Comparison of ENCODE assay signal across 12 cellular contexts in genomic region chr9:34653131-34653530, GRCh38. TPM values are rescaled to one million over a fixed set of nuclear protein-coding genes. Genes with fewer than 3 reads are reported as not detected.
DNase-seq lines count a peak whose midpoint lies in the region; ATAC-seq, FAIRE-seq and TF ChIP-seq lines count a peak whose summit lies in the region.
"Had no signal": no experiment of that assay in that cellular context is flagged by ENCODE, and none has a peak within 500 bp of the region (broad histone marks: within the 10 kb centered on the region; RNA-seq: fewer than 3 reads in every experiment).

No MANE protein-coding gene starts in this region.

- H3K27ac Mint-ChIP-seq in Caco-2 (ENCODE audit: unreplicated experiment): peak overlapping the region; percentile 62

- peaks cover 21% of the 10 kb centered on the region for H3K4me1 Mint-ChIP-seq in Caco-2 (ENCODE audit: low read depth, unreplicated experiment)

- H3K27ac ChIP-seq in WERI-Rb-1 (peak overlapping the region; percentile 81), left ventricle myocardium inferior (replicated peaks) (peak overlapping the region; percentile 93), skeletal muscle tissue (ENCODE audit: low read depth, low read length) (peak overlapping the region; percentile 72)

- peak overlapping the region; percentile 80 to 92 (median 85) for H3K9ac ChIP-seq in skeletal muscle tissue (ENCODE audit: low read depth in 1 of 3, low read length in 3 of 3)

- H3K36me3 Mint-ChIP-seq in Caco-2 (ENCODE audit: insufficient read depth, unreplicated experiment): peaks cover 26% of the 10 kb centered on the region

- no peaks in the 10 kb centered on the region for H3K27me3 Mint-ChIP-seq in Caco-2 (ENCODE audit: insufficient read depth, unreplicated experiment)
- H3K27me3 Mint-ChIP-seq: IgD-negative memory B cell had no signal

- no peak for FAIRE-seq in RCC 7860 (lab: Jason Lieb, UNC)

- POLR2A ChIA-PET in Caco-2 (lab: Charles Lee): interaction anchor here (2.6 kb wide), 1 partner anchor 16 kb away, joined by 11 read pairs; the partner anchor contains the start of gene SIGMAR1

- CTCF ChIA-PET in Caco-2 (lab: Charles Lee): no interaction called here

- H3K4me3 ChIP-seq in Caco-2 (ENCODE audit: low read depth, low read length) (no peak overlapping the region), WERI-Rb-1 (ENCODE audit: low read depth, low read length) (no peak overlapping the region), left ventricle myocardium inferior (peak overlapping the region; percentile 72), skeletal muscle tissue (ENCODE audit: low read length in 3 of 3) (peak overlapping the region; percentile 34 to 96 (median 88))

- no peaks in the 10 kb centered on the region for H3K27me3 ChIP-seq in Caco-2 (replicated peaks; ENCODE audit: control insufficient read depth, insufficient read depth, low read length)
- no peaks in the 10 kb centered on the region for H3K27me3 ChIP-seq in WERI-Rb-1 (ENCODE audit: insufficient read depth, low read depth, severe bottlenecking)
- H3K27me3 ChIP-seq in left ventricle myocardium inferior (ENCODE audit: low read depth): no peaks in the 10 kb centered on the region
- no peaks in the 10 kb centered on the region for H3K27me3 ChIP-seq in skeletal muscle tissue (ENCODE audit: control insufficient read depth in 3 of 3, insufficient read depth in 3 of 3, low read length in 3 of 3)

- H3K9me3 Mint-ChIP-seq in Caco-2 (ENCODE audit: unreplicated experiment): no peaks in the 10 kb centered on the region
- H3K9me3 Mint-ChIP-seq: IgD-negative memory B cell had no signal

- H3K9me3 ChIP-seq in Caco-2 (no peaks in the 10 kb centered on the region), WERI-Rb-1 (ENCODE audit: severe bottlenecking) (no peaks in the 10 kb centered on the region), left ventricle myocardium inferior (replicated peaks) (no peaks in the 10 kb centered on the region), skeletal muscle tissue (ENCODE audit: control insufficient read depth in 3 of 3, low read length in 3 of 3) (no peaks in the 10 kb centered on the region)

- H3K36me3 ChIP-seq in Caco-2 (ENCODE audit: control insufficient read depth, insufficient read depth, low read length) (no peaks in the 10 kb centered on the region), WERI-Rb-1 (peaks cover 15% of the 10 kb centered on the region), left ventricle myocardium inferior (peaks cover 28% of the 10 kb centered on the region), skeletal muscle tissue (ENCODE audit: control insufficient read depth in 3 of 3, insufficient read depth in 3 of 3, low read length in 3 of 3) (peaks cover 18 to 33% (median 30%) of the 10 kb centered on the region in 3 donors)

- H3K4me3 Mint-ChIP-seq in Caco-2 (ENCODE audit: unreplicated experiment): peak overlapping the region; percentile 66
- H3K4me3 Mint-ChIP-seq: IgD-negative memory B cell had no signal

- H3K4me1 ChIP-seq in Caco-2: peaks cover 23% of the 10 kb centered on the region
- H3K4me1 ChIP-seq in left ventricle myocardium inferior: peaks cover 74% of the 10 kb centered on the region
- peaks cover 44 to 61% (median 54%) of the 10 kb centered on the region in 3 donors for H3K4me1 ChIP-seq in skeletal muscle tissue (ENCODE audit: control insufficient read depth in 3 of 3, insufficient read depth in 3 of 3, low read length in 3 of 3)

- DNase-seq in Caco-2: no peak
- DNase-seq in WERI-Rb-1: no peak
- DNase-seq in left ventricle myocardium inferior: no peak
- DNase-seq in RCC 7860 (ENCODE audit: low spot score): no peak
- no peak for DNase-seq in stimulated activated CD4-positive, alpha-beta T cell treated with anti-CD3 and anti-CD28 coated beads, Interleukin-4, amount 100 ng/mL, for 4 hours

- no TSS peak for BruUV-seq in Caco-2 (replicated peaks; lab: Mats Ljungman, UMichigan)

- no peak for TF ChIP-seq CTCF in Caco-2 (IDR thresholded peaks at IDR 0.05; ENCODE audit: insufficient read depth in 1 of 2, low read depth in 1 of 2, low read length in 1 of 2, severe bottlenecking in 1 of 2, unreplicated experiment in 1 of 2)
- TF ChIP-seq CTCF in WERI-Rb-1 (IDR thresholded peaks at IDR 0.05; ENCODE audit: low read depth, low read length): no peak
- no peak for TF ChIP-seq CTCF in left ventricle myocardium inferior (IDR thresholded peaks at IDR 0.05; ENCODE audit: borderline replicate concordance)

- intact Hi-C loops in Caco-2 (cut with micrococcal nuclease; ENCODE audit: unreplicated experiment): loop anchor here (10.0 kb wide), 1 partner anchor 52 kb away; no protein-coding TSS in a partner anchor
- intact Hi-C loops in left ventricle myocardium inferior (cut with micrococcal nuclease): no loop called here

- ATAC-seq in HG02642 (IDR thresholded peaks at IDR 0.05; ENCODE audit: poor library complexity, unreplicated experiment): no peak
- no peak for ATAC-seq in GM21737 (IDR thresholded peaks at IDR 0.05; ENCODE audit: unreplicated experiment)
- ATAC-seq: esophagus mucosa had no signal

RNA-seq across cellular contexts. Expression of gene IL11RA, which starts 1.1 kb away (rescaled TPM):
- total RNA-seq in Caco-2 (2022) (5.6 and 7.1 TPM in 2 replicates), left ventricle myocardium inferior (56.5 TPM), skeletal muscle tissue (75.7 TPM)

RNA-seq across cellular contexts. Expression of gene GALT, which starts 6.7 kb away (rescaled TPM):
- 50.1 and 52.0 TPM in 2 replicates for total RNA-seq in Caco-2 (2022)
- total RNA-seq in left ventricle myocardium inferior: 51.5 TPM
- 23.0 TPM for total RNA-seq in skeletal muscle tissue

RNA-seq across cellular contexts. Expression of gene CCL27, which starts 9.3 kb away (rescaled TPM):
- not detected in 2 replicates for total RNA-seq in Caco-2 (2022)
- 0.41 TPM for total RNA-seq in left ventricle myocardium inferior
- total RNA-seq in skeletal muscle tissue: not detected
- total RNA-seq: H4, omental fat pad had no signal

RNA-seq across cellular contexts. Expression of gene SIGMAR1, which starts 15.5 kb away (rescaled TPM):
- total RNA-seq in Caco-2 (2022) (102 and 103 TPM in 2 replicates), left ventricle myocardium inferior (20.0 TPM), skeletal muscle tissue (14.1 TPM)

RNA-seq across cellular contexts. Expression of gene ARID3C, which starts 24.3 kb away (rescaled TPM):
- total RNA-seq in Caco-2 (2022): not detected in 2 replicates
- total RNA-seq in left ventricle myocardium inferior: not detected
- total RNA-seq in skeletal muscle tissue: not detected
- total RNA-seq: esophagus mucosa, omental fat pad had no signal

Comparison
In these comparisons a context has a peak if more than half of its experiments do, and no peak if none do; other contexts are left out.
1. H3K4me3 ChIP-seq: peak in left ventricle myocardium inferior (single experiment) and skeletal muscle tissue (3 of 3); none in Caco-2 (single experiment) and WERI-Rb-1 (single experiment).
2. Peak in every context shown above with its lines, with median percentiles within 50 percentile points of each other: H3K27ac ChIP-seq.